7 cellular contexts compared by ENCODE assay signal in the genomic region with DNA sequence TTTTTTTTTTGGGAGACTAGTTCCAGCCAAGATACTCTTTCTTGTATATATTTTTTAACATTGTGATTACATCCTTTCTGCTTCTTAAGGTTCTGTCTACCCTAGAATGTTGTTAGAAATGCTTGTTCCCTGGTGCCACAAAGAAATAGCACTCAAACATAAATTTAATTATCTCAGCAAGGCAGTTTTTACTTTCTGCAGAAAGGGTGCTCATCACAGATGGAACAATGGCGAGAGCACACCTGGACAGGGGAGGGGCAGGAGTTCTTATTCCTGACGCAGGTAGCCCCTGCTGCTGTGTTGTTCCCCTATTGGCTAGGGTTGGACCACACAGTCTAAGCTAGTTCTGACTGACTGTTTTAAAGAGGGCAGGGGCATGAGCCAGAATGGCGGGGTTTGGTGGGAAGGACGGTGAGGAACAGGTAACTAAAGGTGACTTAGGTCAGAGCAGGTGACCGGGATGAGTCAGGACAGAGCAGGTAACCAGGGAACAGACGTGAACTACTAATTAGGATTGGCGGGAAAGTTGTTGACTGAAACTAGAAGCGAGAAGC.
A peak's percentile ranks its signal among the peaks of the same experiment; 100 is the strongest.
DNase-seq lines count a peak whose midpoint lies in the region; ATAC-seq and TF ChIP-seq lines count a peak whose summit lies in the region.
"Not testable (repeated sequence)": the region's sequence is repeated elsewhere in the genome, so short reads cannot be mapped to it uniquely, and the experiment has no call there.

No MANE protein-coding gene starts in this region.

- H3K9me3 Mint-ChIP-seq in HFFc6 (peaks cover 17% of the 10 kb centered on the region), mesothelial cell of epicardium (peaks cover 13% of the 10 kb centered on the region)

- not testable (repeated sequence) for H3K9ac ChIP-seq in smooth muscle cell (ENCODE audit: low read depth)

- not testable (repeated sequence) for DNase-seq in HFFc6; T-helper 17 cell; breast epithelium (ENCODE audit: low spot score in 2 of 2); esophagus squamous epithelium (lab: John Stamatoyannopoulos, UW); mesothelial cell of epicardium (ENCODE audit: low spot score in 2 of 2, unreplicated experiment in 2 of 2); smooth muscle cell (lab: John Stamatoyannopoulos, UW; ENCODE audit: unreplicated experiment); vagina (ENCODE audit: extremely low spot score in 2 of 2)

- H3K36me3 Mint-ChIP-seq in HFFc6 (ENCODE audit: low read depth) = peaks cover 16% of the 10 kb centered on the region
- H3K36me3 Mint-ChIP-seq in T-helper 17 cell (ENCODE audit: low read depth) = not testable (repeated sequence)
- H3K36me3 Mint-ChIP-seq in mesothelial cell of epicardium = peaks cover 23% of the 10 kb centered on the region

- not testable (repeated sequence) for H3K27me3 Mint-ChIP-seq in HFFc6 (ENCODE audit: insufficient read depth); T-helper 17 cell; mesothelial cell of epicardium (ENCODE audit: low read depth)

- H3K9me3 ChIP-seq in T-helper 17 cell (ENCODE audit: control insufficient read depth, low read length, poor library complexity, severe bottlenecking); breast epithelium; smooth muscle cell (replicated peaks; ENCODE audit: low read depth); vagina: not testable (repeated sequence)
- peaks cover 0 to 12% (median 0%) of the 10 kb centered on the region in 3 donors for H3K9me3 ChIP-seq in esophagus squamous epithelium

- not testable (repeated sequence) for H3F3A ChIP-seq in smooth muscle cell (ENCODE audit: low read depth)

- 80 to 95% methylated on average over 8 of the region's 8 CpGs for WGBS in esophagus squamous epithelium, 2 donors
- WGBS in smooth muscle cell (ENCODE audit: low lambda C conversion rate) = 89% methylated on average over 8 of the region's 8 CpGs

- H3K27me3 ChIP-seq in breast epithelium; esophagus squamous epithelium; smooth muscle cell (ENCODE audit: low read depth); vagina: not testable (repeated sequence)

- H3K4me1 Mint-ChIP-seq in HFFc6 (ENCODE audit: low read depth) (peaks cover 83% of the 10 kb centered on the region), T-helper 17 cell (peaks cover 35% of the 10 kb centered on the region), mesothelial cell of epicardium (peaks cover 75% of the 10 kb centered on the region)

- H3K79me2 ChIP-seq in smooth muscle cell (ENCODE audit: low read depth) = not testable (repeated sequence)

- not testable (repeated sequence) for H3K4me2 ChIP-seq in smooth muscle cell

- not testable (repeated sequence) for H2AFZ ChIP-seq in smooth muscle cell (ENCODE audit: low read depth)

- not testable (repeated sequence) for H3K4me3 ChIP-seq in breast epithelium, esophagus squamous epithelium, smooth muscle cell, vagina

- ATAC-seq in T-helper 17 cell = not testable (repeated sequence)

- not testable (repeated sequence) for H3K4me3 Mint-ChIP-seq in HFFc6, mesothelial cell of epicardium
- H3K4me3 Mint-ChIP-seq in T-helper 17 cell = peak overlapping the region; percentile 2

- H3K4me1 ChIP-seq in breast epithelium = peaks cover 13 to 40% of the 10 kb centered on the region in 2 donors
- H3K4me1 ChIP-seq in esophagus squamous epithelium = peaks cover 35 to 84% (median 56%) of the 10 kb centered on the region in 3 donors
- peaks cover 19% of the 10 kb centered on the region for H3K4me1 ChIP-seq in smooth muscle cell (ENCODE audit: low read depth)
- H3K4me1 ChIP-seq in vagina = peaks cover 67% of the 10 kb centered on the region

- TF ChIP-seq POLR2A in breast epithelium (IDR thresholded peaks at IDR 0.05); esophagus squamous epithelium (IDR thresholded peaks at IDR 0.05); vagina (IDR thresholded peaks at IDR 0.05): not testable (repeated sequence)

- H3K36me3 ChIP-seq in breast epithelium; esophagus squamous epithelium; smooth muscle cell (ENCODE audit: low read depth); vagina: not testable (repeated sequence)

- not testable (repeated sequence) for H4K20me1 ChIP-seq in smooth muscle cell (ENCODE audit: low read depth)

- peak overlapping the region; percentile 58; the same call in 1 of the 2 replicates for H3K27ac Mint-ChIP-seq in HFFc6
- H3K27ac Mint-ChIP-seq in T-helper 17 cell = not testable (repeated sequence)
- H3K27ac Mint-ChIP-seq in mesothelial cell of epicardium = peak overlapping the region; percentile 85

- intact Hi-C loops in breast epithelium (cut with DNase I; ENCODE audit: low total_unique reads); esophagus squamous epithelium (cut with DNase I); vagina (cut with DNase I): not testable (repeated sequence)

- TF ChIP-seq CTCF in HFFc6 (IDR thresholded peaks at IDR 0.05); breast epithelium (IDR thresholded peaks at IDR 0.05); esophagus squamous epithelium (IDR thresholded peaks at IDR 0.05); mesothelial cell of epicardium (IDR thresholded peaks at IDR 0.05; ENCODE audit: unreplicated experiment); smooth muscle cell (IDR thresholded peaks at IDR 0.05; ENCODE audit: borderline replicate concordance, insufficient read depth, poor library complexity, severe bottlenecking); vagina (IDR thresholded peaks at IDR 0.05): not testable (repeated sequence)

- peak overlapping the region; percentile 66 to 84 for H3K27ac ChIP-seq in breast epithelium
- peak overlapping the region; percentile 71 to 92 (median 76) for H3K27ac ChIP-seq in esophagus squamous epithelium
- peak overlapping the region; percentile 24 for H3K27ac ChIP-seq in smooth muscle cell (ENCODE audit: low read depth)
- peak overlapping the region; percentile 89 for H3K27ac ChIP-seq in vagina

Comparison
In these comparisons a context has a peak if more than half of its experiments do, and no peak if none do; other contexts are left out.
1. H3K27ac ChIP-seq: peak in every context shown above with its lines; median percentile 89 in vagina; 76 in esophagus squamous epithelium; 75 in breast epithelium; 24 in smooth muscle cell.